1 cellular context compared by ENCODE assay signal in genomic region chr5:156892223-156892622, GRCh38.
TF ChIP-seq lines count a peak whose summit lies in the region.

No MANE protein-coding gene starts in this region.

TF ChIP-seq in H1, 55 proteins besides CTCF, POLR2A, EP300 and RAD21:
- TF ChIP-seq RBBP5 (IDR thresholded peaks at IDR 0.05; ENCODE audit: borderline replicate concordance, low read depth, low read length) (no peak), EGR1 (IDR thresholded peaks at IDR 0.05; ENCODE audit: borderline replicate concordance, low read depth, low read length) (no peak), SUZ12 (IDR thresholded peaks at IDR 0.05; ENCODE audit: low read length) (no peak), SIRT6 (IDR thresholded peaks at IDR 0.05; ENCODE audit: low read length) (no peak), YY1 (IDR thresholded peaks at IDR 0.05; ENCODE audit: low read depth, low read length) (no peak), RNF2 (IDR thresholded peaks at IDR 0.05; ENCODE audit: borderline replicate concordance, low read depth, low read length, missing control alignments, poor library complexity, severe bottlenecking) (no peak), ATF3 (IDR thresholded peaks at IDR 0.05; ENCODE audit: insufficient read depth, low read depth, low read length) (no peak), TCF12 (IDR thresholded peaks at IDR 0.05; ENCODE audit: low read depth, low read length) (no peak), JUND (IDR thresholded peaks at IDR 0.05; ENCODE audit: low read length) (no peak), SP4 (IDR thresholded peaks at IDR 0.05; ENCODE audit: low read length) (no peak), KDM4A (IDR thresholded peaks at IDR 0.05; ENCODE audit: low read depth, low read length, severe bottlenecking) (no peak), SRF (IDR thresholded peaks at IDR 0.05; ENCODE audit: low read depth, low read length) (no peak), RFX5 (IDR thresholded peaks at IDR 0.05; ENCODE audit: borderline replicate concordance, low read depth, low read length) (no peak), ZNF274 (IDR thresholded peaks at IDR 0.05; ENCODE audit: borderline replicate concordance, extremely low read depth, low read length) (no peak), FOSL1 (IDR thresholded peaks at IDR 0.05; ENCODE audit: insufficient read depth, low read depth, low read length) (no peak), TAF7 (optimal IDR thresholded peaks at IDR 0.05; ENCODE audit: borderline replicate concordance, low read depth, low read length) (no peak), CBX8 (IDR thresholded peaks at IDR 0.05; ENCODE audit: borderline replicate concordance, low read depth, low read length) (no peak), HDAC2 (IDR thresholded peaks at IDR 0.05; ENCODE audit: borderline replicate concordance in 1 of 2, low read depth in 2 of 2, low read length in 2 of 2) (no peak)
- TF ChIP-seq, protein P1, sequence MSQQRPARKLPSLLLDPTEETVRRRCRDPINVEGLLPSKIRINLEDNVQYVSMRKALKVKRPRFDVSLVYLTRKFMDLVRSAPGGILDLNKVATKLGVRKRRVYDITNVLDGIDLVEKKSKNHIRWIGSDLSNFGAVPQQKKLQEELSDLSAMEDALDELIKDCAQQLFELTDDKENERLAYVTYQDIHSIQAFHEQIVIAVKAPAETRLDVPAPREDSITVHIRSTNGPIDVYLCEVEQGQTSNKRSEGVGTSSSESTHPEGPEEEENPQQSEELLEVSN (IDR thresholded peaks at IDR 0.05) = no peak
- TF ChIP-seq, protein P2, sequence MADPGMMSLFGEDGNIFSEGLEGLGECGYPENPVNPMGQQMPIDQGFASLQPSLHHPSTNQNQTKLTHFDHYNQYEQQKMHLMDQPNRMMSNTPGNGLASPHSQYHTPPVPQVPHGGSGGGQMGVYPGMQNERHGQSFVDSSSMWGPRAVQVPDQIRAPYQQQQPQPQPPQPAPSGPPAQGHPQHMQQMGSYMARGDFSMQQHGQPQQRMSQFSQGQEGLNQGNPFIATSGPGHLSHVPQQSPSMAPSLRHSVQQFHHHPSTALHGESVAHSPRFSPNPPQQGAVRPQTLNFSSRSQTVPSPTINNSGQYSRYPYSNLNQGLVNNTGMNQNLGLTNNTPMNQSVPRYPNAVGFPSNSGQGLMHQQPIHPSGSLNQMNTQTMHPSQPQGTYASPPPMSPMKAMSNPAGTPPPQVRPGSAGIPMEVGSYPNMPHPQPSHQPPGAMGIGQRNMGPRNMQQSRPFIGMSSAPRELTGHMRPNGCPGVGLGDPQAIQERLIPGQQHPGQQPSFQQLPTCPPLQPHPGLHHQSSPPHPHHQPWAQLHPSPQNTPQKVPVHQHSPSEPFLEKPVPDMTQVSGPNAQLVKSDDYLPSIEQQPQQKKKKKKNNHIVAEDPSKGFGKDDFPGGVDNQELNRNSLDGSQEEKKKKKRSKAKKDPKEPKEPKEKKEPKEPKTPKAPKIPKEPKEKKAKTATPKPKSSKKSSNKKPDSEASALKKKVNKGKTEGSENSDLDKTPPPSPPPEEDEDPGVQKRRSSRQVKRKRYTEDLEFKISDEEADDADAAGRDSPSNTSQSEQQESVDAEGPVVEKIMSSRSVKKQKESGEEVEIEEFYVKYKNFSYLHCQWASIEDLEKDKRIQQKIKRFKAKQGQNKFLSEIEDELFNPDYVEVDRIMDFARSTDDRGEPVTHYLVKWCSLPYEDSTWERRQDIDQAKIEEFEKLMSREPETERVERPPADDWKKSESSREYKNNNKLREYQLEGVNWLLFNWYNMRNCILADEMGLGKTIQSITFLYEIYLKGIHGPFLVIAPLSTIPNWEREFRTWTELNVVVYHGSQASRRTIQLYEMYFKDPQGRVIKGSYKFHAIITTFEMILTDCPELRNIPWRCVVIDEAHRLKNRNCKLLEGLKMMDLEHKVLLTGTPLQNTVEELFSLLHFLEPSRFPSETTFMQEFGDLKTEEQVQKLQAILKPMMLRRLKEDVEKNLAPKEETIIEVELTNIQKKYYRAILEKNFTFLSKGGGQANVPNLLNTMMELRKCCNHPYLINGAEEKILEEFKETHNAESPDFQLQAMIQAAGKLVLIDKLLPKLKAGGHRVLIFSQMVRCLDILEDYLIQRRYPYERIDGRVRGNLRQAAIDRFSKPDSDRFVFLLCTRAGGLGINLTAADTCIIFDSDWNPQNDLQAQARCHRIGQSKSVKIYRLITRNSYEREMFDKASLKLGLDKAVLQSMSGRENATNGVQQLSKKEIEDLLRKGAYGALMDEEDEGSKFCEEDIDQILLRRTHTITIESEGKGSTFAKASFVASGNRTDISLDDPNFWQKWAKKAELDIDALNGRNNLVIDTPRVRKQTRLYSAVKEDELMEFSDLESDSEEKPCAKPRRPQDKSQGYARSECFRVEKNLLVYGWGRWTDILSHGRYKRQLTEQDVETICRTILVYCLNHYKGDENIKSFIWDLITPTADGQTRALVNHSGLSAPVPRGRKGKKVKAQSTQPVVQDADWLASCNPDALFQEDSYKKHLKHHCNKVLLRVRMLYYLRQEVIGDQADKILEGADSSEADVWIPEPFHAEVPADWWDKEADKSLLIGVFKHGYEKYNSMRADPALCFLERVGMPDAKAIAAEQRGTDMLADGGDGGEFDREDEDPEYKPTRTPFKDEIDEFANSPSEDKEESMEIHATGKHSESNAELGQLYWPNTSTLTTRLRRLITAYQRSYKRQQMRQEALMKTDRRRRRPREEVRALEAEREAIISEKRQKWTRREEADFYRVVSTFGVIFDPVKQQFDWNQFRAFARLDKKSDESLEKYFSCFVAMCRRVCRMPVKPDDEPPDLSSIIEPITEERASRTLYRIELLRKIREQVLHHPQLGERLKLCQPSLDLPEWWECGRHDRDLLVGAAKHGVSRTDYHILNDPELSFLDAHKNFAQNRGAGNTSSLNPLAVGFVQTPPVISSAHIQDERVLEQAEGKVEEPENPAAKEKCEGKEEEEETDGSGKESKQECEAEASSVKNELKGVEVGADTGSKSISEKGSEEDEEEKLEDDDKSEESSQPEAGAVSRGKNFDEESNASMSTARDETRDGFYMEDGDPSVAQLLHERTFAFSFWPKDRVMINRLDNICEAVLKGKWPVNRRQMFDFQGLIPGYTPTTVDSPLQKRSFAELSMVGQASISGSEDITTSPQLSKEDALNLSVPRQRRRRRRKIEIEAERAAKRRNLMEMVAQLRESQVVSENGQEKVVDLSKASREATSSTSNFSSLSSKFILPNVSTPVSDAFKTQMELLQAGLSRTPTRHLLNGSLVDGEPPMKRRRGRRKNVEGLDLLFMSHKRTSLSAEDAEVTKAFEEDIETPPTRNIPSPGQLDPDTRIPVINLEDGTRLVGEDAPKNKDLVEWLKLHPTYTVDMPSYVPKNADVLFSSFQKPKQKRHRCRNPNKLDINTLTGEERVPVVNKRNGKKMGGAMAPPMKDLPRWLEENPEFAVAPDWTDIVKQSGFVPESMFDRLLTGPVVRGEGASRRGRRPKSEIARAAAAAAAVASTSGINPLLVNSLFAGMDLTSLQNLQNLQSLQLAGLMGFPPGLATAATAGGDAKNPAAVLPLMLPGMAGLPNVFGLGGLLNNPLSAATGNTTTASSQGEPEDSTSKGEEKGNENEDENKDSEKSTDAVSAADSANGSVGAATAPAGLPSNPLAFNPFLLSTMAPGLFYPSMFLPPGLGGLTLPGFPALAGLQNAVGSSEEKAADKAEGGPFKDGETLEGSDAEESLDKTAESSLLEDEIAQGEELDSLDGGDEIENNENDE (IDR thresholded peaks at IDR 0.05; ENCODE audit: insufficient replicate concordance, low read length) = no peak
TF ChIP-seq in H1: peak in this region for 0.
